8 cellular contexts compared by ENCODE assay signal in genomic region chr10:89029785-89030437, GRCh38. TPM values are rescaled to one million over a fixed set of nuclear protein-coding genes. Genes with fewer than 3 reads are reported as not detected.
DNase-seq lines count a peak whose midpoint lies in the region; ATAC-seq, FAIRE-seq and TF ChIP-seq lines count a peak whose summit lies in the region.

No MANE protein-coding gene starts in this region.

- peak in 1 of 3 donors; percentile 64 for TF ChIP-seq CTCF in lower leg skin (IDR thresholded peaks at IDR 0.05)

- TF ChIP-seq POLR2A in H54 (IDR thresholded peaks at IDR 0.05; ENCODE audit: low read depth, low read length) (no peak), lower leg skin (IDR thresholded peaks at IDR 0.05) (no peak)

- DNase-seq in AG08396 (ENCODE audit: low spot score) = peak; percentile 64
- DNase-seq in H54 (ENCODE audit: insufficient read length, low spot score) = peak; percentile 20
- DNase-seq in NCI-H510A treated with DMSO at 0.1 percent for 48 hours (lab: John Stamatoyannopoulos, UW) = peak; percentile 82
- peak; percentile 63 for DNase-seq in activated CD4-positive, alpha-beta T cell treated with anti-CD3 and anti-CD28 coated beads, Interleukin-2, amount 50 U/mL, for 1 hour
- DNase-seq in dermis microvascular lymphatic vessel endothelial cell (ENCODE audit: low read depth in 2 of 2) = peak; percentile 81 to 88
- peak; percentile 78 to 95 for DNase-seq in lower leg skin (ENCODE audit: low spot score in 2 of 2)
- peak; percentile 59 to 63 (median 62) for DNase-seq in stimulated activated CD4-positive, alpha-beta T cell treated with anti-CD3 and anti-CD28 coated beads, TNF-alpha, amount 100 ng/mL, for 24 hours (ENCODE audit: low read depth in 3 of 3)

- no peak for ATAC-seq in GM21737 (IDR thresholded peaks at IDR 0.05; ENCODE audit: unreplicated experiment)

- intact Hi-C loops in lower leg skin (cut with DNase I; ENCODE audit: low total_unique reads) = loop anchor here (5.0 kb wide), 1 partner anchor 177 kb away; the partner anchor contains the start of gene CH25H

- no peak overlapping the region for H3K4me3 ChIP-seq in lower leg skin (ENCODE audit: low read depth, poor library complexity, severe bottlenecking)

- WGBS in lower leg skin, 2 donors = 30 to 36% methylated on average over 8 of the region's 8 CpGs

- peak; percentile 99 for FAIRE-seq in H54 (lab: Jason Lieb, UNC)

RNA-seq across cellular contexts. Expression of gene FAS, which starts 39.3 kb away (rescaled TPM):
- 5.8 and 7.6 TPM in 2 replicates for total RNA-seq in dermis microvascular lymphatic vessel endothelial cell
- 10 to 100 TPM; 11.4 to 19.7 (median 16.3) TPM for total RNA-seq in lower leg skin

Comparison
In these comparisons a context has a peak if more than half of its experiments do, and no peak if none do; other contexts are left out.
1. DNase-seq: peak in every context shown above with its lines; median percentile 86 in lower leg skin; 84 in dermis microvascular lymphatic vessel endothelial cell; 82 in NCI-H510A treated with DMSO at 0.1 percent for 48 hours; 64 in AG08396; 63 in activated CD4-positive, alpha-beta T cell treated with anti-CD3 and anti-CD28 coated beads, Interleukin-2, amount 50 U/mL, for 1 hour; 62 in stimulated activated CD4-positive, alpha-beta T cell treated with anti-CD3 and anti-CD28 coated beads, TNF-alpha, amount 100 ng/mL, for 24 hours; 20 in H54.